In the genomic region with DNA sequence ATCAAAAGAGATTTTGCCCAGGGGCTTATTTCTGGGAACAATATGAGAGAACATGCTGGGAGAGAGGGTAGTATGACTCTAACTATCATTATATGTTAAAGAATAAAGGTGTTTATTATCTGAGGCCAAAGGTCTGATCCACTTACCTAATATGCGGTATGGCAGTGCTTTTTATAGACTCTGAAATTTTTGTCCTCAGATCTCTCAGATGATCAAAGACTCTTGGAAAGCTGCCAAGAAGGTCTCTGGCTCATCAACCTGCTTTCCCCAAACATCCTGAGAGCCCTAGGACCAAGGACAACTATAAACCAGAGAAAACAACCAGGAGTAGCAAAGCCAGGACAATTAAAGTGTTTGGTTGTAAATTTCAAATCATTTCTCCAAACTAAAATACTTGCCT, we compare ENCODE assay signal across 14 cellular contexts.
DNase-seq lines count a peak whose midpoint lies in the region; ATAC-seq, FAIRE-seq and TF ChIP-seq lines count a peak whose summit lies in the region.
"Had no signal": no experiment of that assay in that cellular context is flagged by ENCODE, and none has a peak within 500 bp of the region (broad histone marks: within the 10 kb centered on the region; RNA-seq: fewer than 3 reads in every experiment).

No MANE protein-coding gene starts in this region.

- H2BK5ac ChIP-seq in mesenchymal stem cell (ENCODE audit: low read depth, low read length, poor library complexity, severe bottlenecking), result no peak overlapping the region

- 100% methylated on average over 1 of the region's 1 CpG for WGBS in mesenchymal stem cell

- H3K23ac ChIP-seq in mesenchymal stem cell (ENCODE audit: low read length in 2 of 2), result no peak overlapping the region

- no peak overlapping the region for H4K91ac ChIP-seq in mesenchymal stem cell (ENCODE audit: low read length)

- H3K14ac ChIP-seq in mesenchymal stem cell (ENCODE audit: low read length in 2 of 2), result no peak overlapping the region

- no peaks in the 10 kb centered on the region for H3K9me3 Mint-ChIP-seq in effector memory CD8-positive, alpha-beta T cell

- DNase-seq in DND-41 (peak; percentile 5), NCI-H1092 treated with DMSO at 0.1 percent for 48 hours (lab: John Stamatoyannopoulos, UW) (peak; percentile 35), RPMI8226 (peak; percentile 39), iris pigment epithelial cell (ENCODE audit: low read depth) (peak; percentile 4), HTR-8/SVneo (ENCODE audit: insufficient read length, low spot score) (no peak), mesenchymal stem cell (no peak), dedifferentiated amniotic fluid mesenchymal stem cell (ENCODE audit: extremely low spot score) (no peak)
- no peak for DNase-seq in effector memory CD8-positive, alpha-beta T cell
- DNase-seq: GM23248, lower lobe of right lung, SIG-M5 had no signal

- no peak overlapping the region for H3K4me3 Mint-ChIP-seq in effector memory CD8-positive, alpha-beta T cell

- no peak for FAIRE-seq in HTR-8/SVneo (lab: Jason Lieb, UNC)
- FAIRE-seq: G401.6 had no signal

- H3K4me1 Mint-ChIP-seq in effector memory CD8-positive, alpha-beta T cell (ENCODE audit: low read depth in 2 of 2), result peaks cover 0 to 7% of the 10 kb centered on the region in 2 donors

- H3K27ac ChIP-seq in DND-41 (ENCODE audit: low read length) (no peak overlapping the region), mesenchymal stem cell (ENCODE audit: low read length, poor library complexity, severe bottlenecking) (no peak overlapping the region)
- H3K27ac ChIP-seq: esophagus muscularis mucosa, GM23248, lower lobe of right lung had no signal

- H3K4ac ChIP-seq in mesenchymal stem cell (ENCODE audit: low read depth in 1 of 2, low read length in 2 of 2), result no peak overlapping the region

- H3K27me3 Mint-ChIP-seq in effector memory CD8-positive, alpha-beta T cell, result no peaks in the 10 kb centered on the region

- no peaks in the 10 kb centered on the region for H3K79me1 ChIP-seq in mesenchymal stem cell (replicated peaks; ENCODE audit: low read length, poor library complexity, severe bottlenecking)

- no peak overlapping the region for H3K18ac ChIP-seq in mesenchymal stem cell (ENCODE audit: low read depth in 1 of 2, low read length in 2 of 2)

- H3K36me3 Mint-ChIP-seq in effector memory CD8-positive, alpha-beta T cell (ENCODE audit: insufficient read depth), result no peaks in the 10 kb centered on the region

- H3K9me3 ChIP-seq in DND-41 (ENCODE audit: insufficient read depth, low read length, severe bottlenecking) (no peaks in the 10 kb centered on the region), mesenchymal stem cell (ENCODE audit: control insufficient read depth, low read length) (no peaks in the 10 kb centered on the region)
- H3K9me3 ChIP-seq: esophagus muscularis mucosa, lower lobe of right lung had no signal

- no peak for TF ChIP-seq CTCF in DND-41 (IDR thresholded peaks at IDR 0.05; ENCODE audit: borderline replicate concordance, extremely low read depth, low read length, poor library complexity, severe bottlenecking)

- H3K4me2 ChIP-seq in DND-41 (ENCODE audit: insufficient read depth, low read length) (no peak overlapping the region), mesenchymal stem cell (ENCODE audit: low read length, poor library complexity, severe bottlenecking) (no peak overlapping the region)

- no peak overlapping the region for H3K9ac ChIP-seq in DND-41 (ENCODE audit: low read depth, low read length)
- no peak overlapping the region for H3K9ac ChIP-seq in mesenchymal stem cell (ENCODE audit: low read length)
- H3K9ac ChIP-seq: GM23248 had no signal

- no peak overlapping the region for H2AFZ ChIP-seq in DND-41 (ENCODE audit: low read depth, low read length)
- H2AFZ ChIP-seq in mesenchymal stem cell (ENCODE audit: low read depth, low read length), result no peak overlapping the region
- H2AFZ ChIP-seq: GM23248 had no signal

- H3K4me1 ChIP-seq in DND-41 (ENCODE audit: insufficient read depth, low read length), result 0 out of 2 replicates have a peak, but pooled peaks cover 5% of the 10 kb centered on the region
- H3K4me1 ChIP-seq in mesenchymal stem cell (ENCODE audit: control insufficient read depth, insufficient read depth, low read depth, low read length), result peaks cover 2% of the 10 kb centered on the region
- H3K4me1 ChIP-seq: lower lobe of right lung had no signal

- H3K4me3 ChIP-seq in DND-41 (ENCODE audit: low read depth in 1 of 2, low read length in 2 of 2) (no peak overlapping the region), mesenchymal stem cell (ENCODE audit: insufficient read depth in 1 of 2, low read depth in 1 of 2, low read length in 2 of 2) (no peak overlapping the region)
- H3K4me3 ChIP-seq: esophagus muscularis mucosa, GM23248, lower lobe of right lung had no signal

- no peak overlapping the region for H2BK12ac ChIP-seq in mesenchymal stem cell (ENCODE audit: low read length in 2 of 2)

- no peak overlapping the region for H4K8ac ChIP-seq in mesenchymal stem cell (ENCODE audit: low read length)

- no peak overlapping the region for H2BK15ac ChIP-seq in mesenchymal stem cell (ENCODE audit: low read depth, poor library complexity, severe bottlenecking)

- peak; percentile 50; the same call in 2 of the 3 replicates for ATAC-seq in DND-41 (ENCODE audit: insufficient read depth, low read depth)
- no peak for ATAC-seq in effector memory CD8-positive, alpha-beta T cell (replicated peaks)
- ATAC-seq: activated naive CD4-positive, alpha-beta T cell treated with anti-CD3 and anti-CD28 coated beads, Interleukin-2, amount 50 U/mL, for 72 hours; lower lobe of right lung had no signal

- H3K36me3 ChIP-seq in DND-41 (ENCODE audit: insufficient read depth, low read length), result no peaks in the 10 kb centered on the region
- no peaks in the 10 kb centered on the region for H3K36me3 ChIP-seq in mesenchymal stem cell (ENCODE audit: control insufficient read depth in 1 of 2, insufficient read depth in 2 of 2, low read depth in 1 of 2, low read length in 2 of 2)
- H3K36me3 ChIP-seq: esophagus muscularis mucosa, lower lobe of right lung had no signal

- H3K27me3 ChIP-seq in DND-41 (ENCODE audit: insufficient read depth, low read length, poor library complexity) (no peaks in the 10 kb centered on the region), mesenchymal stem cell (ENCODE audit: control insufficient read depth in 1 of 2, insufficient read depth in 1 of 2, low read length in 2 of 2) (no peaks in the 10 kb centered on the region)
- H3K27me3 ChIP-seq: esophagus muscularis mucosa had no signal

- no peak overlapping the region for H2AK5ac ChIP-seq in mesenchymal stem cell (ENCODE audit: low read length, severe bottlenecking)

- no peak overlapping the region for H2BK120ac ChIP-seq in mesenchymal stem cell (ENCODE audit: low read depth, low read length)

- H3K79me2 ChIP-seq in DND-41 (ENCODE audit: insufficient read depth, low read length), result no peaks in the 10 kb centered on the region

- no peak overlapping the region for H3K27ac Mint-ChIP-seq in effector memory CD8-positive, alpha-beta T cell

- H4K20me1 ChIP-seq in DND-41 (ENCODE audit: insufficient read depth, low read length), result no peaks in the 10 kb centered on the region

Comparison
In these comparisons a context has a peak if more than half of its experiments do, and no peak if none do; other contexts are left out.
1. DNase-seq: peak in DND-41 (single experiment), NCI-H1092 treated with DMSO at 0.1 percent for 48 hours (single experiment), RPMI8226 (single experiment) and iris pigment epithelial cell (single experiment); none in HTR-8/SVneo (single experiment), mesenchymal stem cell (single experiment), dedifferentiated amniotic fluid mesenchymal stem cell (single experiment) and effector memory CD8-positive, alpha-beta T cell (0 of 3).